Comparison of ENCODE assay signal across 8 cellular contexts in genomic region chr16:2838928-2839327, GRCh38. TPM values are rescaled to one million over a fixed set of nuclear protein-coding genes. Genes with fewer than 3 reads are reported as not detected.
DNase-seq lines count a peak whose midpoint lies in the region; ATAC-seq and TF ChIP-seq lines count a peak whose summit lies in the region.

No MANE protein-coding gene starts in this region.

- no peaks in the 10 kb centered on the region for H3K9me3 Mint-ChIP-seq in activated CD4-positive, alpha-beta T cell treated with anti-CD3 and anti-CD28 coated beads, Interleukin-2, amount 10 ng/mL, durations not matched to agents 7 days and 5 days
- no peaks in the 10 kb centered on the region for H3K9me3 Mint-ChIP-seq in stimulated activated effector memory CD8-positive, alpha-beta T cell treated with anti-CD3 and anti-CD28 coated beads, Interleukin-12 subunit alpha, Interleukin-12 subunit beta, amount 100 ng/mL, for 72 hours

- H3K9me3 ChIP-seq in lung (ENCODE audit: control insufficient read depth in 2 of 2, insufficient read depth in 1 of 2, low read length in 1 of 2) = no peaks in the 10 kb centered on the region

- H3K27me3 ChIP-seq in lung (ENCODE audit: control insufficient read depth, insufficient read depth) = no peaks in the 10 kb centered on the region

- H3K36me3 ChIP-seq in lung (ENCODE audit: control insufficient read depth in 2 of 2, insufficient read depth in 2 of 2, low read length in 2 of 2) = no peaks in the 10 kb centered on the region

- DNase-seq in NCI-H526 (lab: John Stamatoyannopoulos, UW) = peak; percentile 42 to 70
- no peak for DNase-seq in NCI-H526 treated with DMSO at 0.1 percent for 48 hours (lab: John Stamatoyannopoulos, UW)
- DNase-seq in NCI-H146 (lab: John Stamatoyannopoulos, UW) = peak; percentile 68
- peak; percentile 54 for DNase-seq in activated CD4-positive, alpha-beta T cell treated with anti-CD3 and anti-CD28 coated beads, Interleukin-2, amount 10 ng/mL, durations not matched to agents 7 days and 5 days
- DNase-seq in ecto neural progenitor cell (ENCODE audit: low spot score) = peak; percentile 86
- DNase-seq in lung (ENCODE audit: low spot score) = peak; percentile 67
- peak; percentile 49 to 72 for DNase-seq in stimulated activated effector memory CD8-positive, alpha-beta T cell treated with anti-CD3 and anti-CD28 coated beads, Interleukin-12 subunit alpha, Interleukin-12 subunit beta, amount 100 ng/mL, for 72 hours (ENCODE audit: low spot score in 2 of 2)

- CTCF ChIA-PET in activated CD4-positive, alpha-beta T cell treated with anti-CD3 and anti-CD28 coated beads, Interleukin-2, amount 10 ng/mL, durations not matched to agents 7 days and 5 days (lab: Charles Lee) = interaction anchor here (0.6 to 2.5 kb wide), 24 partner anchors 9 to 183 kb away, joined by 3 to 18 read pairs (median 4); partner anchors contain the start of genes FLYWCH1, FLYWCH2 and ZG16B

- no peak overlapping the region for H3K4me3 Mint-ChIP-seq in activated CD4-positive, alpha-beta T cell treated with anti-CD3 and anti-CD28 coated beads, Interleukin-2, amount 10 ng/mL, durations not matched to agents 7 days and 5 days
- no peak overlapping the region for H3K4me3 Mint-ChIP-seq in stimulated activated effector memory CD8-positive, alpha-beta T cell treated with anti-CD3 and anti-CD28 coated beads, Interleukin-12 subunit alpha, Interleukin-12 subunit beta, amount 100 ng/mL, for 72 hours

- H3K4me1 Mint-ChIP-seq in activated CD4-positive, alpha-beta T cell treated with anti-CD3 and anti-CD28 coated beads, Interleukin-2, amount 10 ng/mL, durations not matched to agents 7 days and 5 days = peaks cover 21% of the 10 kb centered on the region
- H3K4me1 Mint-ChIP-seq in stimulated activated effector memory CD8-positive, alpha-beta T cell treated with anti-CD3 and anti-CD28 coated beads, Interleukin-12 subunit alpha, Interleukin-12 subunit beta, amount 100 ng/mL, for 72 hours = peaks cover 62% of the 10 kb centered on the region

- POLR2A ChIA-PET in activated CD4-positive, alpha-beta T cell treated with anti-CD3 and anti-CD28 coated beads, Interleukin-2, amount 10 ng/mL, durations not matched to agents 7 days and 5 days (lab: Charles Lee) = interaction anchor here (0.6 kb wide), 1 partner anchor 63 kb away, joined by 4 read pairs; no protein-coding TSS in a partner anchor

- H3K4me3 ChIP-seq in lung = no peak overlapping the region

- H3K27me3 Mint-ChIP-seq in activated CD4-positive, alpha-beta T cell treated with anti-CD3 and anti-CD28 coated beads, Interleukin-2, amount 10 ng/mL, durations not matched to agents 7 days and 5 days = peaks cover 3% of the 10 kb centered on the region

- 6% methylated on average over 12 of the region's 12 CpGs for WGBS in lung, 2 donors

- H3K27ac ChIP-seq in lung (ENCODE audit: low read depth in 1 of 2, low read length in 1 of 2) = no peak overlapping the region

- peaks cover 0 to 17% of the 10 kb centered on the region in 2 donors for H3K4me1 ChIP-seq in lung (ENCODE audit: control insufficient read depth in 2 of 2, insufficient read depth in 2 of 2, low read length in 2 of 2)

- peak; percentile 59 for ATAC-seq in lung (ENCODE audit: insufficient read depth, low FRiP score)
- peak; percentile 76 for ATAC-seq in stimulated activated effector memory CD8-positive, alpha-beta T cell treated with anti-CD3 and anti-CD28 coated beads, Interleukin-12 subunit alpha, Interleukin-12 subunit beta, amount 100 ng/mL, for 72 hours
- ATAC-seq in HG03097 (IDR thresholded peaks at IDR 0.05; ENCODE audit: low FRiP score, unreplicated experiment) = no peak

- TF ChIP-seq CTCF in lung (IDR thresholded peaks at IDR 0.05; ENCODE audit: control extremely low read depth, extremely low read depth) = peak; percentile 54

- H3K36me3 Mint-ChIP-seq in activated CD4-positive, alpha-beta T cell treated with anti-CD3 and anti-CD28 coated beads, Interleukin-2, amount 10 ng/mL, durations not matched to agents 7 days and 5 days (ENCODE audit: low read depth) = no peaks in the 10 kb centered on the region
- H3K36me3 Mint-ChIP-seq in stimulated activated effector memory CD8-positive, alpha-beta T cell treated with anti-CD3 and anti-CD28 coated beads, Interleukin-12 subunit alpha, Interleukin-12 subunit beta, amount 100 ng/mL, for 72 hours = peaks cover 8% of the 10 kb centered on the region

- H3K27ac Mint-ChIP-seq in activated CD4-positive, alpha-beta T cell treated with anti-CD3 and anti-CD28 coated beads, Interleukin-2, amount 10 ng/mL, durations not matched to agents 7 days and 5 days = no peak overlapping the region
- H3K27ac Mint-ChIP-seq in stimulated activated effector memory CD8-positive, alpha-beta T cell treated with anti-CD3 and anti-CD28 coated beads, Interleukin-12 subunit alpha, Interleukin-12 subunit beta, amount 100 ng/mL, for 72 hours = peak overlapping the region; percentile 17

RNA-seq across cellular contexts. Expression of gene ZG16B, which starts 8.8 kb away (rescaled TPM):
- 1 to 10 TPM; 2.3 to 3.1 TPM for total RNA-seq in activated CD4-positive, alpha-beta T cell treated with anti-CD3 and anti-CD28 coated beads, Interleukin-2, amount 10 ng/mL, durations not matched to agents 7 days and 5 days
- total RNA-seq in lung = 1 to 10 TPM; 4.7 to 6.1 TPM
- 1 to 10 TPM; 2.1 to 3.9 TPM for polyA plus RNA-seq in lung

RNA-seq across cellular contexts. Expression of gene PRSS22, which starts 19.0 kb away (rescaled TPM):
- total RNA-seq in activated CD4-positive, alpha-beta T cell treated with anti-CD3 and anti-CD28 coated beads, Interleukin-2, amount 10 ng/mL, durations not matched to agents 7 days and 5 days = not detected
- total RNA-seq in lung = 10 to 100 TPM; 11.5 to 34.1 TPM
- polyA plus RNA-seq in lung = 10 to 100 TPM; 27.3 to 30.1 TPM

RNA-seq across cellular contexts. Expression of gene PRSS21, which starts 21.9 kb away (rescaled TPM):
- total RNA-seq in activated CD4-positive, alpha-beta T cell treated with anti-CD3 and anti-CD28 coated beads, Interleukin-2, amount 10 ng/mL, durations not matched to agents 7 days and 5 days = under 1 TPM; 0.27 to 0.67 TPM
- 1 to 10 TPM in 1 of 2 donors, not detected in 1; 7.9 TPM for total RNA-seq in lung
- polyA plus RNA-seq in lung = 1 to 10 TPM in 1 of 2 donors, under 1 TPM in 1; 0.77 to 4.2 TPM

RNA-seq across cellular contexts. Expression of gene PRSS41, which starts 40.7 kb away (rescaled TPM):
- total RNA-seq in activated CD4-positive, alpha-beta T cell treated with anti-CD3 and anti-CD28 coated beads, Interleukin-2, amount 10 ng/mL, durations not matched to agents 7 days and 5 days = not detected
- total RNA-seq in lung = not detected
- not detected for polyA plus RNA-seq in lung

RNA-seq across cellular contexts. Expression of gene FLYWCH2, which starts 44.1 kb away (rescaled TPM):
- total RNA-seq in activated CD4-positive, alpha-beta T cell treated with anti-CD3 and anti-CD28 coated beads, Interleukin-2, amount 10 ng/mL, durations not matched to agents 7 days and 5 days = 10 to 100 TPM; 16.8 to 21.0 TPM
- 10 to 100 TPM; 26.7 to 38.0 TPM for total RNA-seq in lung
- polyA plus RNA-seq in lung = 10 to 100 TPM; 40.4 to 40.6 TPM

Comparison
In these comparisons a context has a peak if more than half of its experiments do, and no peak if none do; other contexts are left out.
1. RNA of gene PRSS22, which starts 19.0 kb away (total RNA-seq): 11.5 to 34.1 TPM in lung; not detected in activated CD4-positive, alpha-beta T cell treated with anti-CD3 and anti-CD28 coated beads, Interleukin-2, amount 10 ng/mL, durations not matched to agents 7 days and 5 days; every median in the first group is over 10 times any median in the second.